In genomic region chr1:192499061-192499581, GRCh38 we compare ENCODE assay signal across 6 cellular contexts.
DNase-seq lines count a peak whose midpoint lies in the region; ATAC-seq and TF ChIP-seq lines count a peak whose summit lies in the region.
"Not testable (repeated sequence)": the region's sequence is repeated elsewhere in the genome, so short reads cannot be mapped to it uniquely, and the experiment has no call there.

No MANE protein-coding gene starts in this region.

- not testable (repeated sequence) for H2BK120ac ChIP-seq in mesenchymal stem cell (ENCODE audit: low read depth, low read length); trophoblast cell (ENCODE audit: insufficient read depth, low read length, poor library complexity)

- peak overlapping the region; percentile 5; the same call in 1 of the 2 replicates for H3K27ac ChIP-seq in C4-2B
- not testable (repeated sequence) for H3K27ac ChIP-seq in mesenchymal stem cell (ENCODE audit: low read length, poor library complexity, severe bottlenecking); trophoblast cell (ENCODE audit: low read depth, low read length); sigmoid colon; upper lobe of right lung

- peak overlapping the region; percentile 50 for H4K91ac ChIP-seq in mesenchymal stem cell (ENCODE audit: low read length)
- H4K91ac ChIP-seq in trophoblast cell (ENCODE audit: low read depth, low read length), result not testable (repeated sequence)

- not testable (repeated sequence) for H3K4me1 ChIP-seq in mesenchymal stem cell (ENCODE audit: control insufficient read depth, insufficient read depth, low read depth, low read length); trophoblast cell (ENCODE audit: control insufficient read depth in 1 of 2, insufficient read depth in 2 of 2, low read length in 2 of 2); upper lobe of right lung
- H3K4me1 ChIP-seq in sigmoid colon, result peaks cover 0 to 22% (median 4%) of the 10 kb centered on the region in 4 donors

- H3K79me1 ChIP-seq in mesenchymal stem cell (replicated peaks; ENCODE audit: low read length, poor library complexity, severe bottlenecking); trophoblast cell (ENCODE audit: low read length): not testable (repeated sequence)

- H2BK5ac ChIP-seq in mesenchymal stem cell (ENCODE audit: low read depth, low read length, poor library complexity, severe bottlenecking); trophoblast cell (ENCODE audit: low read depth, low read length, poor library complexity): not testable (repeated sequence)

- peaks cover 14% of the 10 kb centered on the region for H3K4me1 Mint-ChIP-seq in chondrocyte (ENCODE audit: low read depth)

- H3K14ac ChIP-seq in mesenchymal stem cell (ENCODE audit: low read length in 2 of 2); trophoblast cell (ENCODE audit: low read length): not testable (repeated sequence)

- H3K4me3 ChIP-seq in mesenchymal stem cell (ENCODE audit: insufficient read depth in 1 of 2, low read depth in 1 of 2, low read length in 2 of 2); trophoblast cell (ENCODE audit: low read depth, low read length); sigmoid colon; upper lobe of right lung: not testable (repeated sequence)

- peak; percentile 94 for DNase-seq in chondrocyte (ENCODE audit: low spot score)
- not testable (repeated sequence) for DNase-seq in mesenchymal stem cell, trophoblast cell, upper lobe of right lung
- peak; percentile 48 for DNase-seq in sigmoid colon

- not testable (repeated sequence) for H3K4me3 Mint-ChIP-seq in chondrocyte (ENCODE audit: unreplicated experiment)

- H3K9me3 ChIP-seq in mesenchymal stem cell (ENCODE audit: control insufficient read depth, low read length); trophoblast cell (ENCODE audit: insufficient read depth, low read depth, low read length); sigmoid colon; upper lobe of right lung: not testable (repeated sequence)

- not testable (repeated sequence) for TF ChIP-seq EP300 in sigmoid colon (IDR thresholded peaks at IDR 0.05)

- H3K36me3 Mint-ChIP-seq in chondrocyte (ENCODE audit: low read depth), result not testable (repeated sequence)

- not testable (repeated sequence) for H2AK5ac ChIP-seq in mesenchymal stem cell (ENCODE audit: low read length, severe bottlenecking); trophoblast cell (ENCODE audit: low read length)

- H3K27me3 Mint-ChIP-seq in chondrocyte (ENCODE audit: low read depth), result not testable (repeated sequence)

- not testable (repeated sequence) for H3K4me2 ChIP-seq in mesenchymal stem cell (ENCODE audit: low read length, poor library complexity, severe bottlenecking); trophoblast cell (ENCODE audit: low read length)

- H3K9me3 Mint-ChIP-seq in chondrocyte (ENCODE audit: low read depth), result not testable (repeated sequence)

- ATAC-seq in upper lobe of right lung, result peak; percentile 16

- H2BK15ac ChIP-seq in mesenchymal stem cell (ENCODE audit: low read depth, poor library complexity, severe bottlenecking), result not testable (repeated sequence)

- not testable (repeated sequence) for TF ChIP-seq CTCF in C4-2B (conservative IDR thresholded peaks at IDR 0.05); chondrocyte (IDR thresholded peaks at IDR 0.05); sigmoid colon (IDR thresholded peaks at IDR 0.05); upper lobe of right lung (IDR thresholded peaks at IDR 0.05)

- H3K27ac Mint-ChIP-seq in chondrocyte (ENCODE audit: unreplicated experiment), result not testable (repeated sequence)

- not testable (repeated sequence) for H3K9ac ChIP-seq in mesenchymal stem cell (ENCODE audit: low read length); trophoblast cell (ENCODE audit: low read length)

- intact Hi-C loops in sigmoid colon (cut with DNase I); upper lobe of right lung (cut with DNase I): not testable (repeated sequence)

- TF ChIP-seq POLR2A in sigmoid colon (IDR thresholded peaks at IDR 0.05), result not testable (repeated sequence)

- H2BK12ac ChIP-seq in mesenchymal stem cell (ENCODE audit: low read length in 2 of 2); trophoblast cell (ENCODE audit: low read length): not testable (repeated sequence)

- peak overlapping the region; percentile 62 for H4K12ac ChIP-seq in trophoblast cell (ENCODE audit: low read depth, low read length)

- H4K8ac ChIP-seq in mesenchymal stem cell (ENCODE audit: low read length); trophoblast cell (ENCODE audit: low read depth, low read length): not testable (repeated sequence)

- WGBS in mesenchymal stem cell, result 98% methylated on average over 29 of the region's 29 CpGs
- no CpG with 5 or more reads among the region's 29 CpGs for WGBS in trophoblast cell (ENCODE audit: extremely low coverage, insufficient coverage, insufficient read length)
- WGBS in sigmoid colon, 2 donors, result 96 to 98% methylated on average over 29 of the region's 29 CpGs

- not testable (repeated sequence) for H3K4ac ChIP-seq in mesenchymal stem cell (ENCODE audit: low read depth in 1 of 2, low read length in 2 of 2); trophoblast cell (ENCODE audit: low read depth, low read length)

- not testable (repeated sequence) for H3K18ac ChIP-seq in mesenchymal stem cell (ENCODE audit: low read depth in 1 of 2, low read length in 2 of 2); trophoblast cell (ENCODE audit: low read length)

- H2AFZ ChIP-seq in mesenchymal stem cell (ENCODE audit: low read depth, low read length); trophoblast cell (ENCODE audit: insufficient read depth, low read length, poor library complexity): not testable (repeated sequence)

- not testable (repeated sequence) for H3K27me3 ChIP-seq in mesenchymal stem cell (ENCODE audit: control insufficient read depth in 1 of 2, insufficient read depth in 1 of 2, low read length in 2 of 2); trophoblast cell (ENCODE audit: insufficient read depth, low read length); sigmoid colon; upper lobe of right lung

- not testable (repeated sequence) for H3K36me3 ChIP-seq in mesenchymal stem cell (ENCODE audit: control insufficient read depth in 1 of 2, insufficient read depth in 2 of 2, low read depth in 1 of 2, low read length in 2 of 2); trophoblast cell (ENCODE audit: control insufficient read depth in 1 of 2, insufficient read depth in 2 of 2, low read length in 2 of 2); sigmoid colon; upper lobe of right lung

- H3K79me2 ChIP-seq in trophoblast cell (ENCODE audit: control insufficient read depth, insufficient read depth, low read length, poor library complexity), result not testable (repeated sequence)

- not testable (repeated sequence) for H3K23ac ChIP-seq in mesenchymal stem cell (ENCODE audit: low read length in 2 of 2); trophoblast cell (ENCODE audit: low read length)
